ENCODE assay signal across 12 cellular contexts in the genomic region with DNA sequence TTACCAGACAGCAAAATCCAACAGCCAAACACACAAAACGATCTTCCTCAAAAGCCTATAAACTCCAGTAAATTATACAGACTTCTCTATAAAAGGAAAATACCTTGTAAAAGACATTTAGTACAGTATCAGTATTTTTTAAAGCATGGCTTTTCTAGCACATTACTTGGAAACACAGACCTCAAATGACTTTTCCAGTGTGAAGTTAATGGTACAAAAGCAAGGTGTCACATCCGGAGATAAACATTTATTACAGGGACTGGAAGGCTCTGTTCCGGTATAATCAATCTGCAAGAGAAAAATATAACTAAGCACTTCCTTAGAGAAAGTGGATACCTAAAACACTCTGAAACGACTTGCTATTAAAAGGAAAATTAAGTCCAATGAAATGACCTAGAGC. TPM values are rescaled to one million over a fixed set of nuclear protein-coding genes. Genes with fewer than 3 reads are reported as not detected.
DNase-seq lines count a peak whose midpoint lies in the region; ATAC-seq and TF ChIP-seq lines count a peak whose summit lies in the region.
"Had no signal": no experiment of that assay in that cellular context is flagged by ENCODE, and none has a peak within 500 bp of the region (broad histone marks: within the 10 kb centered on the region; RNA-seq: fewer than 3 reads in every experiment).

No MANE protein-coding gene starts in this region.

- peaks cover 7 to 14% of the 10 kb centered on the region in 2 donors for H3K36me3 Mint-ChIP-seq in activated T-cell treated with anti-CD3 and anti-CD28 coated beads, Interleukin-2, amount 50 U/mL, for 72 hours (ENCODE audit: insufficient read depth in 2 of 2)
- H3K36me3 Mint-ChIP-seq in brain, result peaks cover 31% of the 10 kb centered on the region
- peaks cover 45% of the 10 kb centered on the region for H3K36me3 Mint-ChIP-seq in stimulated activated effector memory CD8-positive, alpha-beta T cell treated with anti-CD3 and anti-CD28 coated beads, Interleukin-12 subunit alpha, Interleukin-12 subunit beta, amount 100 ng/mL, for 72 hours

- peaks cover 40% of the 10 kb centered on the region for H3K36me3 ChIP-seq in iPS-20b (ENCODE audit: insufficient read depth, low read depth, low read length)
- peaks cover under 1% of the 10 kb centered on the region for H3K36me3 ChIP-seq in H7 (replicated peaks; ENCODE audit: control insufficient read depth, insufficient read depth, low read length)

- H3K27ac Mint-ChIP-seq in activated T-cell treated with anti-CD3 and anti-CD28 coated beads, Interleukin-2, amount 50 U/mL, for 72 hours, result peak overlapping the region; percentile 51
- peak overlapping the region in 2 of 5 experiments; percentile 79 for H3K27ac Mint-ChIP-seq in brain
- no peak overlapping the region for H3K27ac Mint-ChIP-seq in stimulated activated effector memory CD8-positive, alpha-beta T cell treated with anti-CD3 and anti-CD28 coated beads, Interleukin-12 subunit alpha, Interleukin-12 subunit beta, amount 100 ng/mL, for 72 hours

- no peak for TF ChIP-seq CTCF in brain (conservative IDR thresholded peaks at IDR 0.05)

- peak overlapping the region; percentile 56 for H3K4me3 ChIP-seq in iPS-20b (ENCODE audit: low read length)
- H3K4me3 ChIP-seq in H7 (ENCODE audit: insufficient read depth, low read depth, low read length), result no peak overlapping the region
- H3K4me3 ChIP-seq: upper lobe of right lung had no signal

- H3K9ac ChIP-seq in iPS-20b (ENCODE audit: low read depth, low read length), result peak overlapping the region; percentile 66; the same call in 1 of the 2 replicates

- H3K27me3 ChIP-seq in iPS-20b (ENCODE audit: insufficient read depth, low read length), result no peaks in the 10 kb centered on the region
- no peaks in the 10 kb centered on the region for H3K27me3 ChIP-seq in H7 (ENCODE audit: control insufficient read depth, insufficient read depth, low read length)
- H3K27me3 ChIP-seq: upper lobe of right lung had no signal

- H3K4me1 Mint-ChIP-seq in activated T-cell treated with anti-CD3 and anti-CD28 coated beads, Interleukin-2, amount 50 U/mL, for 72 hours (ENCODE audit: low read depth), result peaks cover 25% of the 10 kb centered on the region
- H3K4me1 Mint-ChIP-seq in brain, result peaks cover 69% of the 10 kb centered on the region
- H3K4me1 Mint-ChIP-seq in stimulated activated effector memory CD8-positive, alpha-beta T cell treated with anti-CD3 and anti-CD28 coated beads, Interleukin-12 subunit alpha, Interleukin-12 subunit beta, amount 100 ng/mL, for 72 hours, result peaks cover 39% of the 10 kb centered on the region

- no peak overlapping the region for H3K27ac ChIP-seq in iPS-20b (ENCODE audit: low read length)
- H3K27ac ChIP-seq: upper lobe of right lung had no signal

- H3K9me3 Mint-ChIP-seq in activated T-cell treated with anti-CD3 and anti-CD28 coated beads, Interleukin-2, amount 50 U/mL, for 72 hours, result no peaks in the 10 kb centered on the region
- H3K9me3 Mint-ChIP-seq in brain, result peaks cover 0 to 2% (median 0%) of the 10 kb centered on the region in 5 experiments
- H3K9me3 Mint-ChIP-seq in stimulated activated effector memory CD8-positive, alpha-beta T cell treated with anti-CD3 and anti-CD28 coated beads, Interleukin-12 subunit alpha, Interleukin-12 subunit beta, amount 100 ng/mL, for 72 hours, result no peaks in the 10 kb centered on the region

- H3K4me3 Mint-ChIP-seq in activated T-cell treated with anti-CD3 and anti-CD28 coated beads, Interleukin-2, amount 50 U/mL, for 72 hours, result no peak overlapping the region
- peak overlapping the region in 4 of 5 experiments; percentile 42 to 62 (median 58) for H3K4me3 Mint-ChIP-seq in brain
- peak overlapping the region; percentile 2 for H3K4me3 Mint-ChIP-seq in stimulated activated effector memory CD8-positive, alpha-beta T cell treated with anti-CD3 and anti-CD28 coated beads, Interleukin-12 subunit alpha, Interleukin-12 subunit beta, amount 100 ng/mL, for 72 hours

- peaks cover 4% of the 10 kb centered on the region for H3K9me3 ChIP-seq in iPS-20b (ENCODE audit: insufficient read depth, low read depth, low read length)
- H3K9me3 ChIP-seq: upper lobe of right lung had no signal

- ATAC-seq in activated T-cell treated with anti-CD3 and anti-CD28 coated beads, Interleukin-2, amount 50 U/mL, for 72 hours (replicated peaks in 1 of 2), result no peak
- no peak for ATAC-seq in stimulated activated effector memory CD8-positive, alpha-beta T cell treated with anti-CD3 and anti-CD28 coated beads, Interleukin-12 subunit alpha, Interleukin-12 subunit beta, amount 100 ng/mL, for 72 hours

- no peak for DNase-seq in activated T-cell treated with anti-CD3 and anti-CD28 coated beads, Interleukin-2, amount 50 U/mL, for 72 hours
- no peak for DNase-seq in activated T-cell treated with anti-CD3 and anti-CD28 coated beads, Interleukin-2, amount 50 U/mL, for 48 hours
- no peak for DNase-seq in stimulated activated effector memory CD8-positive, alpha-beta T cell treated with anti-CD3 and anti-CD28 coated beads, Interleukin-12 subunit alpha, Interleukin-12 subunit beta, amount 100 ng/mL, for 72 hours (ENCODE audit: low spot score in 2 of 2)
- no peak for DNase-seq in H7
- no peak for DNase-seq in islet precursor cell
- no peak for DNase-seq in NCI-H1105 (lab: John Stamatoyannopoulos, UW)
- DNase-seq: activated CD8-positive, alpha-beta memory T cell treated with anti-CD3 and anti-CD28 coated beads, Interleukin-2, amount 50 U/mL, for 4 hours; SHP77 treated with DMSO at 0.1 percent for 48 hours; stimulated activated CD8-positive, alpha-beta memory T cell treated with anti-CD3 and anti-CD28 coated beads, Interleukin-4, amount 100 ng/mL, for 48 hours; upper lobe of right lung had no signal

- peaks cover 22% of the 10 kb centered on the region for H3K4me1 ChIP-seq in iPS-20b (ENCODE audit: insufficient read depth, low read length)

- no peaks in the 10 kb centered on the region for H3K27me3 Mint-ChIP-seq in activated T-cell treated with anti-CD3 and anti-CD28 coated beads, Interleukin-2, amount 50 U/mL, for 72 hours (ENCODE audit: low read depth)
- H3K27me3 Mint-ChIP-seq in brain, result no peaks in the 10 kb centered on the region

RNA-seq across cellular contexts. Expression of a gene that starts 17.1 kb away (rescaled TPM):
- total RNA-seq in activated T-cell treated with anti-CD3 and anti-CD28 coated beads, Interleukin-2, amount 50 U/mL, for 72 hours, result 10 to 100 TPM; 56.2 to 63.9 TPM
- polyA plus RNA-seq in brain (ENCODE audit: insufficient read depth, low read depth, low replicate concordance), result 56.7 TPM
- total RNA-seq in H7 (2014; rRNA removed; shearing (Covaris generic)), result 33.0 and 45.1 TPM in 2 replicates

RNA-seq across cellular contexts. Expression of a gene that starts 23.9 kb away (rescaled TPM):
- total RNA-seq in activated T-cell treated with anti-CD3 and anti-CD28 coated beads, Interleukin-2, amount 50 U/mL, for 72 hours, result 100 to 1,000 TPM; 311 to 325 TPM
- polyA plus RNA-seq in brain (ENCODE audit: insufficient read depth, low read depth, low replicate concordance), result 701 TPM
- total RNA-seq in H7 (2014; rRNA removed; shearing (Covaris generic)), result 282 and 292 TPM in 2 replicates

Comparison
In these comparisons a context has a peak if more than half of its experiments do, and no peak if none do; other contexts are left out.
1. H3K4me3 Mint-ChIP-seq: peak in brain (4 of 5) and stimulated activated effector memory CD8-positive, alpha-beta T cell treated with anti-CD3 and anti-CD28 coated beads, Interleukin-12 subunit alpha, Interleukin-12 subunit beta, amount 100 ng/mL, for 72 hours (single experiment); none in activated T-cell treated with anti-CD3 and anti-CD28 coated beads, Interleukin-2, amount 50 U/mL, for 72 hours (0 of 2).